Comparison of ENCODE assay signal across 18 cellular contexts in the genomic region with DNA sequence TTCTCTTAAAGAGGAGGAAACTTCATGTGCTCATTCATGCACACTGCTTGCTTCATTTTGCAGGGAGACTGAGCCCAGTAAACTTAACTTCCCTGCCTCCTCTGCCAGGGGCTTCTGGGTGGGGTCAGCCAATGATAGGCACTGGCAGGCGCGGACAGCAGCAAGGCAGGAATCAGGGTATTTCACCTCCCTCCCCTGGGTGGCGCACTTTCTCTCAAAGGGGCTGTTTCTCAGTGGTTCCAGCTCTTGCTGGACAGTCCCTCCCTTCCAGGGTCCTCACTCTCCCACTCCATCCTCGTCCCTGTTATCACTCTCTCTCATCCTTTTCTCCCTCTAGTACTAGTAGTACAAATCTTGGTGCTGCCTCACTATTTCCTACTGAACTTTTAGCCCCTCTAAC.
DNase-seq lines count a peak whose midpoint lies in the region; ATAC-seq and TF ChIP-seq lines count a peak whose summit lies in the region.
"Had no signal": no experiment of that assay in that cellular context is flagged by ENCODE, and none has a peak within 500 bp of the region (broad histone marks: within the 10 kb centered on the region; RNA-seq: fewer than 3 reads in every experiment).

No MANE protein-coding gene starts in this region.

- no peak overlapping the region for H3K4me3 ChIP-seq in BE2C (ENCODE audit: low read depth, low read length)
- H3K4me3 ChIP-seq in GM23338, result no peak overlapping the region
- no peak overlapping the region for H3K4me3 ChIP-seq in PC-3 (ENCODE audit: low read length)
- H3K4me3 ChIP-seq in prostate gland, result no peak overlapping the region
- H3K4me3 ChIP-seq: MG63, psoas muscle had no signal

- TF ChIP-seq POLR2A in prostate gland (IDR thresholded peaks at IDR 0.05), result no peak

- H3K4me3 Mint-ChIP-seq in GM23338, result no peak overlapping the region
- H3K4me3 Mint-ChIP-seq: natural killer cell; T-helper 2 cell treated with Interferon-gamma antibody and Interleukin-4, amounts not matched to agents 5 μg/mL and 100 μg/mL, for 36 hours had no signal

- DNase-seq in BE2C (peak; percentile 9), GM23338 (ENCODE audit: low spot score) (peak; percentile 88), PC-3 (no peak), foreskin keratinocyte (no peak), NCI-H1105 treated with DMSO at 0.1 percent for 48 hours (lab: John Stamatoyannopoulos, UW) (no peak), prostate gland (ENCODE audit: low spot score) (no peak), T-helper 1 cell (no peak), cerebellar cortex (ENCODE audit: low spot score) (no peak)
- DNase-seq: activated CD4-positive, alpha-beta T cell treated with anti-CD3 and anti-CD28 coated beads for 4 hours; activated CD8-positive, alpha-beta memory T cell treated with anti-CD3 and anti-CD28 coated beads, Interleukin-2, amount 50 U/mL, for 4 hours; activated naive CD4-positive, alpha-beta T cell; Calu3; MG63; natural killer cell; NCI-H2081 treated with DMSO at 0.1 percent for 48 hours; psoas muscle had no signal

- no peak for TF ChIP-seq CTCF in BE2C (IDR thresholded peaks at IDR 0.05; ENCODE audit: low read depth, low read length)
- peak; percentile 72 to 88 for TF ChIP-seq CTCF in GM23338 (conservative IDR thresholded peaks at IDR 0.05; ENCODE audit: low read depth in 2 of 2)
- TF ChIP-seq CTCF in PC-3 (conservative IDR thresholded peaks at IDR 0.05; ENCODE audit: low read depth, low read length), result peak; percentile 30; the same call in 1 of the 2 replicates
- peak; percentile 8 for TF ChIP-seq CTCF in foreskin keratinocyte (conservative IDR thresholded peaks at IDR 0.05)
- TF ChIP-seq CTCF in prostate gland (IDR thresholded peaks at IDR 0.05), result no peak

- H3F3A ChIP-seq in GM23338 (replicated peaks; ENCODE audit: low read depth) (no peaks in the 10 kb centered on the region), PC-3 (ENCODE audit: low read length, unreplicated experiment) (no peaks in the 10 kb centered on the region)

- H3K4me1 ChIP-seq in BE2C (no peaks in the 10 kb centered on the region), GM23338 (ENCODE audit: insufficient read depth) (peaks cover 20% of the 10 kb centered on the region), PC-3 (ENCODE audit: insufficient read depth, low read length) (no peaks in the 10 kb centered on the region), foreskin keratinocyte (no peaks in the 10 kb centered on the region), prostate gland (replicated peaks) (no peaks in the 10 kb centered on the region)
- H3K4me1 ChIP-seq: psoas muscle had no signal

- H2AFZ ChIP-seq in GM23338, result no peak overlapping the region; the same call in 1 of the 2 replicates
- no peak overlapping the region for H2AFZ ChIP-seq in PC-3 (ENCODE audit: low read length)

- H3K9me2 ChIP-seq in GM23338 (ENCODE audit: insufficient read depth) (no peaks in the 10 kb centered on the region), PC-3 (replicated peaks; ENCODE audit: low read length) (no peaks in the 10 kb centered on the region)

- POLR2A ChIA-PET in PC-3 (lab: Charles Lee; ENCODE audit: unreplicated experiment), result no interaction called here

- no peaks in the 10 kb centered on the region for H3K27me3 ChIP-seq in BE2C
- H3K27me3 ChIP-seq in GM23338 (ENCODE audit: insufficient read depth), result no peaks in the 10 kb centered on the region
- H3K27me3 ChIP-seq in PC-3 (ENCODE audit: low read length), result peaks cover 23% of the 10 kb centered on the region
- H3K27me3 ChIP-seq in foreskin keratinocyte, result no peaks in the 10 kb centered on the region
- H3K27me3 ChIP-seq in prostate gland (replicated peaks; ENCODE audit: insufficient read depth), result no peaks in the 10 kb centered on the region
- H3K27me3 ChIP-seq: MG63 had no signal

- CTCF ChIA-PET in PC-3 (lab: Charles Lee), result no interaction called here

- H3K79me2 ChIP-seq in GM23338 (replicated peaks; ENCODE audit: insufficient read depth) (no peaks in the 10 kb centered on the region), PC-3 (ENCODE audit: low read length) (no peaks in the 10 kb centered on the region)

- no peaks in the 10 kb centered on the region; the same call in 1 of the 3 replicates for H3K36me3 Mint-ChIP-seq in GM23338 (ENCODE audit: low read depth)
- H3K36me3 Mint-ChIP-seq: natural killer cell had no signal

- H3K9me3 Mint-ChIP-seq in GM23338, result peaks cover 2% of the 10 kb centered on the region; the same call in 2 of the 3 replicates
- H3K9me3 Mint-ChIP-seq: T-helper 2 cell treated with Interferon-gamma antibody and Interleukin-4, amounts not matched to agents 5 μg/mL and 100 μg/mL, for 36 hours had no signal

- H3K4me2 ChIP-seq in GM23338, result no peak overlapping the region
- H3K4me2 ChIP-seq in PC-3 (ENCODE audit: low read length), result no peak overlapping the region

- H3K9me3 ChIP-seq in BE2C (no peaks in the 10 kb centered on the region), PC-3 (ENCODE audit: low read length) (no peaks in the 10 kb centered on the region), prostate gland (no peaks in the 10 kb centered on the region)
- H3K9me3 ChIP-seq: MG63, psoas muscle had no signal

- H3K27ac ChIP-seq in GM23338 (ENCODE audit: low read depth) (no peak overlapping the region), PC-3 (ENCODE audit: low read length) (no peak overlapping the region), foreskin keratinocyte (no peak overlapping the region), prostate gland (no peak overlapping the region)
- H3K27ac ChIP-seq: psoas muscle had no signal

- H3K4me1 Mint-ChIP-seq in GM23338, result peaks cover 46% of the 10 kb centered on the region
- H3K4me1 Mint-ChIP-seq: natural killer cell had no signal

- WGBS in prostate gland, result 88% methylated on average over 4 of the region's 4 CpGs

- ATAC-seq in GM23338, result peak; percentile 78
- no peak for ATAC-seq in PC-3
- no peak for ATAC-seq in foreskin keratinocyte
- ATAC-seq: natural killer cell, psoas muscle, Right ventricle myocardium inferior had no signal

- no peak overlapping the region for H3K9ac ChIP-seq in PC-3 (ENCODE audit: low read length)

- intact Hi-C loops in PC-3 (cut with micrococcal nuclease), result no loop called here
- intact Hi-C loops in prostate gland (cut with DNase I), result no loop called here

- H3K27me3 Mint-ChIP-seq in GM23338 (ENCODE audit: insufficient read depth, low read depth, poor library complexity), result peaks cover 7% of the 10 kb centered on the region

- BruUV-seq in PC-3 (replicated peaks; lab: Mats Ljungman, UMichigan), result no TSS peak

- H4K20me1 ChIP-seq in GM23338 (replicated peaks; ENCODE audit: insufficient read depth) (no peaks in the 10 kb centered on the region), PC-3 (ENCODE audit: low read length) (no peaks in the 10 kb centered on the region)

- H3K27ac Mint-ChIP-seq in GM23338, result peak overlapping the region; percentile 46; the same call in 1 of the 2 replicates
- H3K27ac Mint-ChIP-seq: natural killer cell; T-helper 2 cell treated with Interferon-gamma antibody and Interleukin-4, amounts not matched to agents 5 μg/mL and 100 μg/mL, for 36 hours had no signal

- no peaks in the 10 kb centered on the region for H3K36me3 ChIP-seq in BE2C
- H3K36me3 ChIP-seq in GM23338 (ENCODE audit: insufficient read depth), result no peaks in the 10 kb centered on the region
- no peaks in the 10 kb centered on the region for H3K36me3 ChIP-seq in PC-3 (ENCODE audit: low read depth, low read length)
- no peaks in the 10 kb centered on the region for H3K36me3 ChIP-seq in prostate gland
- H3K36me3 ChIP-seq: MG63 had no signal

TF ChIP-seq in GM23338, 12 proteins besides CTCF, POLR2A, EP300 and RAD21:
- TF ChIP-seq, protein P1, sequence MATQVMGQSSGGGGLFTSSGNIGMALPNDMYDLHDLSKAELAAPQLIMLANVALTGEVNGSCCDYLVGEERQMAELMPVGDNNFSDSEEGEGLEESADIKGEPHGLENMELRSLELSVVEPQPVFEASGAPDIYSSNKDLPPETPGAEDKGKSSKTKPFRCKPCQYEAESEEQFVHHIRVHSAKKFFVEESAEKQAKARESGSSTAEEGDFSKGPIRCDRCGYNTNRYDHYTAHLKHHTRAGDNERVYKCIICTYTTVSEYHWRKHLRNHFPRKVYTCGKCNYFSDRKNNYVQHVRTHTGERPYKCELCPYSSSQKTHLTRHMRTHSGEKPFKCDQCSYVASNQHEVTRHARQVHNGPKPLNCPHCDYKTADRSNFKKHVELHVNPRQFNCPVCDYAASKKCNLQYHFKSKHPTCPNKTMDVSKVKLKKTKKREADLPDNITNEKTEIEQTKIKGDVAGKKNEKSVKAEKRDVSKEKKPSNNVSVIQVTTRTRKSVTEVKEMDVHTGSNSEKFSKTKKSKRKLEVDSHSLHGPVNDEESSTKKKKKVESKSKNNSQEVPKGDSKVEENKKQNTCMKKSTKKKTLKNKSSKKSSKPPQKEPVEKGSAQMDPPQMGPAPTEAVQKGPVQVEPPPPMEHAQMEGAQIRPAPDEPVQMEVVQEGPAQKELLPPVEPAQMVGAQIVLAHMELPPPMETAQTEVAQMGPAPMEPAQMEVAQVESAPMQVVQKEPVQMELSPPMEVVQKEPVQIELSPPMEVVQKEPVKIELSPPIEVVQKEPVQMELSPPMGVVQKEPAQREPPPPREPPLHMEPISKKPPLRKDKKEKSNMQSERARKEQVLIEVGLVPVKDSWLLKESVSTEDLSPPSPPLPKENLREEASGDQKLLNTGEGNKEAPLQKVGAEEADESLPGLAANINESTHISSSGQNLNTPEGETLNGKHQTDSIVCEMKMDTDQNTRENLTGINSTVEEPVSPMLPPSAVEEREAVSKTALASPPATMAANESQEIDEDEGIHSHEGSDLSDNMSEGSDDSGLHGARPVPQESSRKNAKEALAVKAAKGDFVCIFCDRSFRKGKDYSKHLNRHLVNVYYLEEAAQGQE (IDR thresholded peaks at IDR 0.05; ENCODE audit: unreplicated experiment), result peak; percentile 39
- no peak for TF ChIP-seq STAT1 (IDR thresholded peaks at IDR 0.05; ENCODE audit: unreplicated experiment)
- TF ChIP-seq, protein P2, sequence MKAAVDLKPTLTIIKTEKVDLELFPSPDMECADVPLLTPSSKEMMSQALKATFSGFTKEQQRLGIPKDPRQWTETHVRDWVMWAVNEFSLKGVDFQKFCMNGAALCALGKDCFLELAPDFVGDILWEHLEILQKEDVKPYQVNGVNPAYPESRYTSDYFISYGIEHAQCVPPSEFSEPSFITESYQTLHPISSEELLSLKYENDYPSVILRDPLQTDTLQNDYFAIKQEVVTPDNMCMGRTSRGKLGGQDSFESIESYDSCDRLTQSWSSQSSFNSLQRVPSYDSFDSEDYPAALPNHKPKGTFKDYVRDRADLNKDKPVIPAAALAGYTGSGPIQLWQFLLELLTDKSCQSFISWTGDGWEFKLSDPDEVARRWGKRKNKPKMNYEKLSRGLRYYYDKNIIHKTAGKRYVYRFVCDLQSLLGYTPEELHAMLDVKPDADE (IDR thresholded peaks at IDR 0.05), result no peak
TF ChIP-seq in GM23338: peak in this region for 1.

Comparison
In these comparisons a context has a peak if more than half of its experiments do, and no peak if none do; other contexts are left out.
1. DNase-seq: peak in BE2C (single experiment) and GM23338 (single experiment); none in PC-3 (single experiment), foreskin keratinocyte (0 of 2), NCI-H1105 treated with DMSO at 0.1 percent for 48 hours (single experiment), prostate gland (single experiment), T-helper 1 cell (0 of 5) and cerebellar cortex (single experiment).
2. CTCF ChIP-seq: peak in GM23338 (2 of 2), PC-3 (single experiment) and foreskin keratinocyte (single experiment); none in BE2C (single experiment) and prostate gland (0 of 4).